24 cellular contexts compared by ENCODE assay signal in genomic region chrX:56736219-56736618, GRCh38.
"Had no signal": no experiment of that assay in that cellular context is flagged by ENCODE, and none has a peak within 500 bp of the region (broad histone marks: within the 10 kb centered on the region; RNA-seq: fewer than 3 reads in every experiment).

No MANE protein-coding gene starts in this region.

- H3K4me1 ChIP-seq: suprapubic skin, testis, thyroid gland, transverse colon, upper lobe of right lung, uterus, vagina had no signal

- H3K4me3 ChIP-seq: stomach, suprapubic skin, testis, thoracic aorta, thyroid gland, tibial artery, tibial nerve, transverse colon, upper lobe of left lung, upper lobe of right lung, uterus, vagina had no signal

- H3K27me3 ChIP-seq: stomach, suprapubic skin, testis, thyroid gland, tibial artery, transverse colon, upper lobe of left lung, upper lobe of right lung, vagina had no signal

- H3K9me3 ChIP-seq: stomach, suprapubic skin, testis, thoracic aorta, thyroid gland, tibial artery, tibial nerve, transverse colon, upper lobe of left lung, upper lobe of right lung, uterus, vagina had no signal

- H3K36me3 ChIP-seq: suprapubic skin, thoracic aorta, thyroid gland, tibial nerve, transverse colon, upper lobe of left lung, upper lobe of right lung, uterus, vagina had no signal

- H3K27ac ChIP-seq: stomach, suprapubic skin, testis, thoracic aorta, thyroid gland, tibial artery, tibial nerve, transverse colon, upper lobe of left lung, upper lobe of right lung, uterus, vagina had no signal

- DNase-seq: stimulated activated CD4-positive, alpha-beta T cell treated with anti-CD3 and anti-CD28 coated beads, Interleukin-2, amount 100 ng/mL, for 48 hours; stimulated activated CD4-positive, alpha-beta T cell treated with anti-CD3 and anti-CD28 coated beads, Interleukin-4, amount 100 ng/mL, for 1 hour; stimulated activated CD4-positive, alpha-beta T cell treated with anti-CD3 and anti-CD28 coated beads, Interleukin-4, amount 100 ng/mL, for 24 hours; stimulated activated CD4-positive, alpha-beta T cell treated with anti-CD3 and anti-CD28 coated beads, Interleukin-4, amount 100 ng/mL, for 4 hours; stimulated activated CD8-positive, alpha-beta memory T cell treated with anti-CD3 and anti-CD28 coated beads, Interleukin-4, amount 100 ng/mL, for 48 hours; stimulated activated naive B cell treated with anti-CD40 and anti-IgM and Interleukin-4, amounts not matched to agents 10 μg/mL and 1 μg/mL and 100 μg/mL, for 72 hours; stimulated activated naive CD4-positive, alpha-beta T cell; stimulated activated naive CD4-positive, alpha-beta T cell treated with Interleukin-2 at 50 U/mL for 16 hours; stimulated activated naive CD8-positive, alpha-beta T cell treated with anti-CD3 and anti-CD28 coated beads, Interleukin-15, amount 100 ng/mL, for 72 hours; stimulated activated naive CD8-positive, alpha-beta T cell treated with anti-CD3 and anti-CD28 coated beads, Interleukin-15, Interleukin-2, amounts not matched to agents 100 U/mL and 50 U/mL, for 24 hours; stomach; substantia nigra; testis; thyroid gland; tibial artery; transverse colon; trophoblast cell; upper lobe of right lung; uterus had no signal
